19 cellular contexts compared by ENCODE assay signal in the genomic region with DNA sequence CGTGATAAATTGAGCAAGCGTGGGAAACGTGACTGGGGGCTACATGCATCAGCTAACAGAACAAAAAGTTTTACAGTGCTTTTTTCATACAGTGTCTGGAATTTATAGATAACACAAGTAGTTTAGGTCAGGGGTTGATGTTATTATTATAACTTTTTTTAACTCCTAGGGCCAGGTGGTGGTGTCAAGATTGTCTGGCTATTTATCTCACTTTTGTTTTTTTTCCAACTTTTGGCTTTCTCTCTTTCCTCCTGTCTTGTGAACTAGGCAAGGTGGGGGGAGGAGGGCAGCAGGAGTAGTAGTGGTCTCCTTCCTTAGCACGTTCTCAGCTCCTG. TPM values are rescaled to one million over a fixed set of nuclear protein-coding genes. Genes with fewer than 3 reads are reported as not detected.
"Had no signal": no experiment of that assay in that cellular context is flagged by ENCODE, and none has a peak within 500 bp of the region (broad histone marks: within the 10 kb centered on the region; RNA-seq: fewer than 3 reads in every experiment).

No MANE protein-coding gene starts in this region.

RNA-seq across cellular contexts. Expression of a gene that starts 42.9 kb away (rescaled TPM):
- total RNA-seq: activated B cell treated with CpG ODN at 0.5 μM for 24 hours; adrenal gland; aorta; body of pancreas; colonic mucosa; dermis microvascular lymphatic vessel endothelial cell; esophagus squamous epithelium; glomerular endothelial cell; heart right ventricle; left lobe of liver; naive thymus-derived CD4-positive, alpha-beta T cell; omental fat pad; pulmonary artery endothelial cell; right atrium auricular region; smooth muscle cell; stomach; T-helper 1 cell treated with Interleukin-12 subunit alpha and Interleukin-12 subunit beta and Interleukin-4 antibody, amounts not matched to agents 30 ng/mL and 1 ng/mL, for 36 hours; thyroid gland; vagina had no signal
